In genomic region chr16:11561856-11562255, GRCh38 we compare ENCODE assay signal across 11 cellular contexts. TPM values are rescaled to one million over a fixed set of nuclear protein-coding genes. Genes with fewer than 3 reads are reported as not detected.
DNase-seq lines count a peak whose midpoint lies in the region; ATAC-seq and TF ChIP-seq lines count a peak whose summit lies in the region.
"Had no signal": no experiment of that assay in that cellular context is flagged by ENCODE, and none has a peak within 500 bp of the region (broad histone marks: within the 10 kb centered on the region; RNA-seq: fewer than 3 reads in every experiment).

No MANE protein-coding gene starts in this region.

- ATAC-seq in activated T-cell treated with anti-CD3 and anti-CD28 coated beads, Interleukin-2, amount 50 U/mL, for 4 hours = no peak

- TF ChIP-seq CTCF in HEK293 (tag by site-specific recombination; IDR thresholded peaks at IDR 0.05) (no peak), hepatocyte (IDR thresholded peaks at IDR 0.05; ENCODE audit: poor library complexity) (no peak), spleen (IDR thresholded peaks at IDR 0.05 in 8 of 11, conservative IDR thresholded peaks at IDR 0.05 in 3 of 11) (no peak)

- intact Hi-C loops in spleen (cut with DNase I; ENCODE audit: low total_unique reads) = no loop called here

- CTCF ChIA-PET in HEK293 (lab: Yijun Ruan, JAX) = no interaction called here

- peaks cover 23% of the 10 kb centered on the region for H3K36me3 Mint-ChIP-seq in activated T-cell treated with anti-CD3 and anti-CD28 coated beads, Interleukin-2, amount 50 U/mL, for 4 hours (ENCODE audit: insufficient read depth)

- peak overlapping the region; percentile 43 for H3K4me2 ChIP-seq in hepatocyte

- no peak for TF ChIP-seq POLR2A in spleen (IDR thresholded peaks at IDR 0.05)

- no peaks in the 10 kb centered on the region for H3K9me2 ChIP-seq in hepatocyte (replicated peaks; ENCODE audit: insufficient read depth)

- peaks cover 0 to 5% of the 10 kb centered on the region in 2 experiments; a peak in 2 of 3 replicates for H3K36me3 ChIP-seq in HEK293 (ENCODE audit: control insufficient read depth in 2 of 2, insufficient read depth in 1 of 2, low read length in 2 of 2)
- no peaks in the 10 kb centered on the region for H3K36me3 ChIP-seq in hepatocyte (replicated peaks; ENCODE audit: insufficient read depth, low read depth)
- peaks cover 0 to 62% (median 0%) of the 10 kb centered on the region in 6 donors for H3K36me3 ChIP-seq in spleen

- H3K4me3 ChIP-seq in HEK293 (ENCODE audit: low read depth, low read length) = no peak overlapping the region
- H3K4me3 ChIP-seq in hepatocyte = no peak overlapping the region
- peak overlapping the region in 1 of 8 donors; percentile 56 for H3K4me3 ChIP-seq in spleen
- H3K4me3 ChIP-seq: MG63 had no signal

- H4K20me1 ChIP-seq in hepatocyte (ENCODE audit: insufficient read depth, poor library complexity, severe bottlenecking) = peaks cover 8% of the 10 kb centered on the region

- H3K4me1 Mint-ChIP-seq in activated T-cell treated with anti-CD3 and anti-CD28 coated beads, Interleukin-2, amount 50 U/mL, for 4 hours (ENCODE audit: low read depth) = peaks cover 85% of the 10 kb centered on the region

- peak overlapping the region; percentile 80 for H3K4me3 Mint-ChIP-seq in activated T-cell treated with anti-CD3 and anti-CD28 coated beads, Interleukin-2, amount 50 U/mL, for 4 hours

- POLR2A ChIA-PET in HEK293 (lab: Yijun Ruan, JAX) = no interaction called here

- no peaks in the 10 kb centered on the region for H3K9me3 Mint-ChIP-seq in activated T-cell treated with anti-CD3 and anti-CD28 coated beads, Interleukin-2, amount 50 U/mL, for 4 hours

- H2AFZ ChIP-seq in hepatocyte = no peak overlapping the region

- 91% methylated on average over 3 of the region's 3 CpGs for WGBS in hepatocyte (ENCODE audit: low lambda C conversion rate, missing lambda C conversion rate)
- WGBS in spleen, 5 donors = 76 to 91% (median 87%) methylated on average over 3 of the region's 3 CpGs

- no peak for DNase-seq in activated T-cell treated with anti-CD3 and anti-CD28 coated beads, Interleukin-2, amount 50 U/mL, for 4 hours
- DNase-seq in hepatocyte (ENCODE audit: low spot score) (no peak), spleen (no peak), inferior parietal cortex (ENCODE audit: extremely low spot score) (no peak), cerebellar cortex (ENCODE audit: low spot score) (no peak), NOMO-1 treated with dmso at 0.1 percent for 144 hours (lab: John Stamatoyannopoulos, UW; ENCODE audit: unreplicated experiment) (no peak)
- DNase-seq: activated gamma-delta T cell treated with Interleukin-2 at 50 U/mL for 16 hours, DND-41, MG63, NCI-H526 treated with DMSO at 0.1 percent for 48 hours had no signal

- no peaks in the 10 kb centered on the region for H3K27me3 ChIP-seq in hepatocyte
- no peaks in the 10 kb centered on the region for H3K27me3 ChIP-seq in spleen (replicated peaks in 1 of 7)
- H3K27me3 ChIP-seq: MG63 had no signal

- peaks cover 86% of the 10 kb centered on the region for H3K79me2 ChIP-seq in hepatocyte

- H3K4me1 ChIP-seq in HEK293 (ENCODE audit: control insufficient read depth, insufficient read depth, low read length) (peaks cover 6% of the 10 kb centered on the region; the same call in 1 of the 2 replicates), hepatocyte (ENCODE audit: insufficient read depth) (peaks cover 30% of the 10 kb centered on the region), spleen (peaks cover 28 to 100% (median 74%) of the 10 kb centered on the region in 6 donors)

- H3K27me3 Mint-ChIP-seq in activated T-cell treated with anti-CD3 and anti-CD28 coated beads, Interleukin-2, amount 50 U/mL, for 4 hours (ENCODE audit: low read depth) = no peaks in the 10 kb centered on the region

- no peaks in the 10 kb centered on the region for H3K9me3 ChIP-seq in HEK293 (ENCODE audit: control insufficient read depth, insufficient read depth, low read depth, low read length)
- H3K9me3 ChIP-seq in hepatocyte (ENCODE audit: low read depth) = no peaks in the 10 kb centered on the region
- H3K9me3 ChIP-seq in spleen = no peaks in the 10 kb centered on the region

- no peak overlapping the region for H3K27ac ChIP-seq in HEK293 (ENCODE audit: extremely low read depth, low read depth, low read length)
- H3K27ac ChIP-seq in hepatocyte = peak overlapping the region; percentile 85
- H3K27ac ChIP-seq in spleen = peak overlapping the region in 7 of 8 donors; percentile 44 to 87 (median 80)

TF ChIP-seq in HEK293, 187 proteins besides CTCF, POLR2A, EP300 and RAD21:
- TF ChIP-seq KLF8 (tag by site-specific recombination; IDR thresholded peaks at IDR 0.05) = no peak
- TF ChIP-seq ZNF121 (tag by site-specific recombination; IDR thresholded peaks at IDR 0.05) = peak; percentile 86
- TF ChIP-seq ZSCAN23 (tag by site-specific recombination; IDR thresholded peaks at IDR 0.05) = no peak
- no peak for TF ChIP-seq PRDM1 (tag by site-specific recombination; IDR thresholded peaks at IDR 0.05)
- TF ChIP-seq ZNF692 (tag by site-specific recombination; IDR thresholded peaks at IDR 0.05) = no peak

RNA-seq across cellular contexts. Expression of gene LITAF, which starts 24.9 kb away (rescaled TPM):
- 100 to 1,000 TPM in 2 of 3 donors, 10 to 100 TPM in 1; 68.4 to 127 (median 103) TPM for total RNA-seq in activated T-cell treated with anti-CD3 and anti-CD28 coated beads, Interleukin-2, amount 50 U/mL, for 4 hours
- total RNA-seq in hepatocyte (65.6 and 78.9 TPM in 2 replicates), spleen (100 to 1,000 TPM; 114 to 312 (median 190) TPM)
- polyA plus RNA-seq in hepatocyte (119 and 134 TPM in 2 replicates), spleen (10 to 100 TPM; 55.8 to 87.4 (median 58.9) TPM)
